ENCODE assay signal across 8 cellular contexts in the genomic region with DNA sequence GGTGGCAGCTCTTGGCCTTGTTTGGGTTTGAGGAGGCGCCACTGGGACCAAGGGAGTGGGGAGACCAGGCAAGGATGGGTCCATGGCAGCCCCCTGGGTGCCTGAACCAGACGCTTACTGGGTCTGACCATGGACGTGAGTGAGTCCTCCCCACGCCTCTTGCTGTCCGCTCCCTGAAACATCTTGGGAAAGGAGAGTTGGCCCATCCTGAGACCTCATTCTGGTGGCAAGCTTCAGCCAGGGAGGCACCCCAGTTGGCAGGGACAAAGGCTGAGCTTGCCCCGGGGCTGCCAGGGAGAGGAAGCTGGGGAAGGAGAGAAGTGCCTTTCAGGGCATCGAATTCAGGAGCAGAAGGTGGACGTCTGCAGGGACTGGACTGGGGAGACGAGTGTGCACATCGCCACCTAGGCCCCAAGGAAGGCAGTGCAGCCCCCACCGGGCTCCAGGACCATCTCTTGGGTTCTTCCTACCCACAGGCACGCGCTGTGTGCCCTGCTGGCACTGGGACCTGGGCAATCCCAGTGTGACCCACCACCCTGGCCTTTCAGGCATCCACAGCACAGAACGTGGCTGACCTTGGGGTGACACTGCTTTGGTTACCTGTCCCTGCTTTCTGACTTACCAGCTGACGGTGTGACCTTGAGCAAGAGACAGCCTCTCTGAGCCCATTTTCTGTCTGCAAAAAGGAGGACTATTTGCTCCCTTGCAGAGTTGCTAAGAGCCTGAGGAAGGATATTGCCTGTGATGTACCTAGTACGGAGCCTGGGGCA.
DNase-seq lines count a peak whose midpoint lies in the region; ATAC-seq and TF ChIP-seq lines count a peak whose summit lies in the region.

No MANE protein-coding gene starts in this region.

- H3K27me3 Mint-ChIP-seq in immature natural killer cell (ENCODE audit: low read depth in 3 of 3): peaks cover 1 to 8% (median 4%) of the 10 kb centered on the region in 3 donors

- H3K9me3 Mint-ChIP-seq in immature natural killer cell: peaks cover 0 to 1% (median 0%) of the 10 kb centered on the region in 6 donors

- no peak overlapping the region for H2AFZ ChIP-seq in KMS-11 (ENCODE audit: low read depth)

- in situ Hi-C loops in astrocyte of the spinal cord (cut with HindIII; ENCODE audit: low sequenced_read_pairs): no loop called here

- no peak overlapping the region for H3K4me2 ChIP-seq in KMS-11

- H3K4me3 ChIP-seq in KMS-11 (IDR thresholded peaks at IDR 0.05; ENCODE audit: insufficient read depth, low read depth, low read length): no peak overlapping the region
- H3K4me3 ChIP-seq in astrocyte of the spinal cord (ENCODE audit: low read depth, low read length): no peak overlapping the region

- H4K20me1 ChIP-seq in KMS-11 (ENCODE audit: insufficient read depth): no peaks in the 10 kb centered on the region

- no peaks in the 10 kb centered on the region for H3K36me3 ChIP-seq in KMS-11 (ENCODE audit: insufficient read depth)

- H3K4me1 ChIP-seq in KMS-11 (ENCODE audit: low read depth, poor library complexity, severe bottlenecking): no peaks in the 10 kb centered on the region

- no peak overlapping the region for H3K27ac ChIP-seq in KMS-11

- H3K79me2 ChIP-seq in KMS-11 (ENCODE audit: insufficient read depth, low read depth): no peaks in the 10 kb centered on the region

- ATAC-seq in HG03175 (IDR thresholded peaks at IDR 0.05; ENCODE audit: unreplicated experiment): no peak
- ATAC-seq in GM21390 (IDR thresholded peaks at IDR 0.05; ENCODE audit: unreplicated experiment): no peak

- peaks cover 50% of the 10 kb centered on the region for H3K27me3 ChIP-seq in KMS-11 (ENCODE audit: insufficient read depth, low read depth)

- TF ChIP-seq CTCF in KMS-11 (conservative IDR thresholded peaks at IDR 0.05; ENCODE audit: low read depth, low read length): peak; percentile 32; the same call in 1 of the 2 replicates
- peak; percentile 96 for TF ChIP-seq CTCF in astrocyte of the spinal cord (IDR thresholded peaks at IDR 0.05; ENCODE audit: low read depth, low read length)

- no peaks in the 10 kb centered on the region for H3K4me1 Mint-ChIP-seq in immature natural killer cell

- no peak overlapping the region for H3K27ac Mint-ChIP-seq in immature natural killer cell

- no peak overlapping the region for H3K4me3 Mint-ChIP-seq in immature natural killer cell

- H3K9ac ChIP-seq in KMS-11: no peak overlapping the region

- no peaks in the 10 kb centered on the region for H3K36me3 Mint-ChIP-seq in immature natural killer cell

- DNase-seq in DMS153 treated with DMSO at 0.1 percent for 48 hours (lab: John Stamatoyannopoulos, UW; ENCODE audit: unreplicated experiment) (peak; percentile 50), SKM-1 treated with dmso at 0.1 percent for 144 hours (lab: John Stamatoyannopoulos, UW; ENCODE audit: unreplicated experiment) (peak; percentile 3), astrocyte of the spinal cord (ENCODE audit: low read depth, low spot score) (peak; percentile 45), immature natural killer cell (peak; percentile 3 to 11 (median 11))
- peak; percentile 61 for DNase-seq in stimulated activated CD4-positive, alpha-beta T cell treated with anti-CD3 and anti-CD28 coated beads, Interleukin-15, amount 100 ng/mL, for 24 hours

Comparison
In these comparisons a context has a peak if more than half of its experiments do, and no peak if none do; other contexts are left out.
1. DNase-seq: peak in every context shown above with its lines; median percentile 61 in stimulated activated CD4-positive, alpha-beta T cell treated with anti-CD3 and anti-CD28 coated beads, Interleukin-15, amount 100 ng/mL, for 24 hours; 50 in DMS153 treated with DMSO at 0.1 percent for 48 hours; 45 in astrocyte of the spinal cord; 11 in immature natural killer cell; 3 in SKM-1 treated with dmso at 0.1 percent for 144 hours.